17 cellular contexts compared by ENCODE assay signal in the genomic region with DNA sequence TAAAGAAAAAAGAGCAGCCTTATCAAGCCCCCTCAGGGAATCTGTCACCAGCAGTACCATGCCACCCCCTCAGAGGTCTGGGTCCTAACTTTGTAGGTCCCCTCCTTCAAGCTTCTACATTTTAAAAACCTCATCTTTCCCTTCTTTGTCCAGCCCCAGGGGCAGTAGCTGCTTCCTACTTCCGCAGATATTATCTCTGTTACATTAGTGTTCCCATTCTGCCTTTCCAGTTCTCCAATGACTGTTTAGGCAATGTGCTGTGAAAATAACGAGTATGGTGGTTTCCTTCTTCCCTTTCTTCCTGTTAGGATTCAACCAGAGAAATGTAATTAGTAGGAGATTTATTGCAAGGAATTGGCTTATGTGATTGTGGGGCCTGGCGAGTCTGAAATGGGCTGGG.
"Had no signal": no experiment of that assay in that cellular context is flagged by ENCODE, and none has a peak within 500 bp of the region (broad histone marks: within the 10 kb centered on the region; RNA-seq: fewer than 3 reads in every experiment).

No MANE protein-coding gene starts in this region.

- H3K4me3 ChIP-seq: MG63, SJSA1 had no signal

- DNase-seq: KBM-7, MG63, NCI-H1092, NCI-H1105 treated with DMSO at 0.1 percent for 48 hours, NCI-H1436, NCI-H187, NCI-H2029, NCI-H2081 treated with DMSO at 0.1 percent for 48 hours, NCI-H2171, NCI-H226, NCI-H446 treated with DMSO at 0.1 percent for 48 hours, NCI-H510A treated with DMSO at 0.1 percent for 48 hours, NCI-H526, Right ventricle myocardium superior, RPMI8226, SIG-M5 had no signal

- H3K36me3 ChIP-seq: MG63, SJSA1 had no signal

- H3K27ac ChIP-seq: SJSA1 had no signal

- H3K9me3 ChIP-seq: MG63, SJSA1 had no signal

- H3K27me3 ChIP-seq: MG63, SJSA1 had no signal

- H3K4me1 ChIP-seq: SJSA1 had no signal
